In genomic region chr15:58472821-58473581, GRCh38 we compare ENCODE assay signal across 9 cellular contexts. TPM values are rescaled to one million over a fixed set of nuclear protein-coding genes. Genes with fewer than 3 reads are reported as not detected.
A peak's percentile ranks its signal among the peaks of the same experiment; 100 is the strongest.
DNase-seq lines count a peak whose midpoint lies in the region; ATAC-seq and TF ChIP-seq lines count a peak whose summit lies in the region.
"Had no signal": no experiment of that assay in that cellular context is flagged by ENCODE, and none has a peak within 500 bp of the region (broad histone marks: within the 10 kb centered on the region; RNA-seq: fewer than 3 reads in every experiment).

No MANE protein-coding gene starts in this region.

- no peaks in the 10 kb centered on the region for H3K9me3 ChIP-seq in ascending aorta

- H3K36me3 ChIP-seq in ascending aorta = no peaks in the 10 kb centered on the region

- intact Hi-C loops in ascending aorta (cut with DNase I) = no loop called here

- H3K36me3 Mint-ChIP-seq in type B pancreatic cell = peaks cover 4% of the 10 kb centered on the region

- H3K27me3 Mint-ChIP-seq in type B pancreatic cell = no peaks in the 10 kb centered on the region

- no peaks in the 10 kb centered on the region for H3K27me3 ChIP-seq in ascending aorta

- H3K27ac ChIP-seq in ascending aorta = no peak overlapping the region

- no peak for ATAC-seq in HG03378 (IDR thresholded peaks at IDR 0.05; ENCODE audit: unreplicated experiment)

- peaks cover 54% of the 10 kb centered on the region for H3K4me1 Mint-ChIP-seq in type B pancreatic cell (ENCODE audit: unreplicated experiment)

- H3K4me1 ChIP-seq in ascending aorta = peaks cover 3 to 7% of the 10 kb centered on the region in 2 donors

- TF ChIP-seq CTCF in fibroblast of pulmonary artery (IDR thresholded peaks at IDR 0.05; ENCODE audit: low read length, missing control alignments) (no peak), type B pancreatic cell (conservative IDR thresholded peaks at IDR 0.05) (no peak), ascending aorta (IDR thresholded peaks at IDR 0.05) (no peak)

- H3K27ac Mint-ChIP-seq in type B pancreatic cell = peak overlapping the region; percentile 84

- no peak overlapping the region for H3K4me3 ChIP-seq in fibroblast of pulmonary artery (replicated peaks; ENCODE audit: low read depth, low read length)
- no peak overlapping the region for H3K4me3 ChIP-seq in ascending aorta

- H3K4me3 Mint-ChIP-seq in type B pancreatic cell = peak overlapping the region; percentile 47

- DNase-seq in activated naive CD4-positive, alpha-beta T cell treated with Interleukin-2 at 50 U/mL for 16 hours = peak; percentile 23
- no peak for DNase-seq in activated naive CD4-positive, alpha-beta T cell (lab: John Stamatoyannopoulos, UW)
- DNase-seq in activated CD4-positive, alpha-beta T cell treated with anti-CD3 and anti-CD28 coated beads for 1 hour = peak; percentile 15
- DNase-seq in fibroblast of pulmonary artery (ENCODE audit: low read depth) = peak; percentile 44
- DNase-seq in type B pancreatic cell (ENCODE audit: extremely low spot score, unreplicated experiment) = no peak
- no peak for DNase-seq in ascending aorta (ENCODE audit: low spot score in 2 of 2)
- DNase-seq in epidermal melanocyte (ENCODE audit: insufficient read length, low spot score) = no peak
- DNase-seq: NCI-H1694 treated with DMSO at 0.1 percent for 48 hours had no signal

- peaks cover 15% of the 10 kb centered on the region for H3K9me3 Mint-ChIP-seq in type B pancreatic cell

RNA-seq across cellular contexts. Expression of gene LIPC, which starts 41.2 kb away (rescaled TPM):
- total RNA-seq in type B pancreatic cell (ENCODE audit: low replicate concordance) (10.9 and 33.1 TPM in 2 replicates), ascending aorta (not detected)

Comparison
In these comparisons a context has a peak if more than half of its experiments do, and no peak if none do; other contexts are left out.
1. DNase-seq: peak in activated naive CD4-positive, alpha-beta T cell treated with Interleukin-2 at 50 U/mL for 16 hours (single experiment), activated CD4-positive, alpha-beta T cell treated with anti-CD3 and anti-CD28 coated beads for 1 hour (single experiment) and fibroblast of pulmonary artery (single experiment); none in activated naive CD4-positive, alpha-beta T cell (0 of 4), type B pancreatic cell (single experiment), ascending aorta (0 of 2) and epidermal melanocyte (single experiment).
2. RNA of gene LIPC, which starts 41.2 kb away (total RNA-seq): 10.9 to 33.1 TPM in type B pancreatic cell; not detected in ascending aorta (single experiment); every median in the first group is over 10 times any median in the second.